8 cellular contexts compared by ENCODE assay signal in genomic region chr7:1225462-1226154, GRCh38. TPM values are rescaled to one million over a fixed set of nuclear protein-coding genes. Genes with fewer than 3 reads are reported as not detected.
DNase-seq lines count a peak whose midpoint lies in the region; ATAC-seq and TF ChIP-seq lines count a peak whose summit lies in the region.

No MANE protein-coding gene starts in this region.

- H3K4me3 Mint-ChIP-seq in activated CD8-positive, alpha-beta memory T cell treated with anti-CD3 and anti-CD28 coated beads, Interleukin-2, amount 10 ng/mL, durations not matched to agents 7 days and 5 days, result no peak overlapping the region

- RAD21 ChIA-PET in HCT116 (lab: Charles Lee; ENCODE audit: low non-redundant PET in 1 of 2, low total read pairs in 2 of 2, uncharacterized antibody in 2 of 2, unreplicated experiment in 2 of 2), result interaction anchor here in 1 of 2 experiments (0.7 kb wide), 1 partner anchor 63 kb away, joined by 3 read pairs; no protein-coding TSS in a partner anchor

- BruUV-seq in HCT116 (replicated peaks; lab: Mats Ljungman, UMichigan), result no TSS peak

- no peaks in the 10 kb centered on the region for H3K36me3 Mint-ChIP-seq in activated CD8-positive, alpha-beta memory T cell treated with anti-CD3 and anti-CD28 coated beads, Interleukin-2, amount 10 ng/mL, durations not matched to agents 7 days and 5 days

- H3K9me2 ChIP-seq in HCT116 (ENCODE audit: insufficient read depth), result no peaks in the 10 kb centered on the region

- no peak overlapping the region for H3K27ac ChIP-seq in 22Rv1
- H3K27ac ChIP-seq in HCT116 (ENCODE audit: low read depth, low read length), result no peak overlapping the region
- H3K27ac ChIP-seq in gastrocnemius medialis, result no peak overlapping the region

- 15 to 17% methylated on average over 34 to 47 of the region's 51 CpGs for WGBS in lower leg skin, 2 donors

- H3K4me3 ChIP-seq in HCT116 (replicated peaks in 1 of 2; ENCODE audit: low read depth in 1 of 2, low read length in 2 of 2) (no peak overlapping the region), fibroblast of pulmonary artery (replicated peaks; ENCODE audit: low read depth, low read length) (no peak overlapping the region), gastrocnemius medialis (no peak overlapping the region), lower leg skin (ENCODE audit: low read depth, poor library complexity, severe bottlenecking) (no peak overlapping the region)

- H3K27ac Mint-ChIP-seq in activated CD8-positive, alpha-beta memory T cell treated with anti-CD3 and anti-CD28 coated beads, Interleukin-2, amount 10 ng/mL, durations not matched to agents 7 days and 5 days, result peak overlapping the region; percentile 22

- H2AFZ ChIP-seq in HCT116 (ENCODE audit: low read depth, low read length, poor library complexity, severe bottlenecking), result peak overlapping the region; percentile 73

- H4K20me1 ChIP-seq in HCT116 (ENCODE audit: insufficient read depth), result no peaks in the 10 kb centered on the region

- intact Hi-C loops in HCT116 (cut with micrococcal nuclease), result loop anchor here (1.0 kb wide), 2 partner anchors 188 to 249 kb away; no protein-coding TSS in a partner anchor
- intact Hi-C loops in gastrocnemius medialis (cut with DNase I; ENCODE audit: low total_unique reads), result no loop called here
- intact Hi-C loops in lower leg skin (cut with DNase I; ENCODE audit: low total_unique reads), result loop anchor here (10.0 kb wide), 2 partner anchors 179 to 249 kb away; no protein-coding TSS in a partner anchor

- H3K79me2 ChIP-seq in HCT116 (ENCODE audit: insufficient read depth, low read length), result no peaks in the 10 kb centered on the region

- POLR2A ChIA-PET in HCT116 (lab: Charles Lee), result no interaction called here

- TF ChIP-seq RAD21 in HCT116 (IDR thresholded peaks at IDR 0.05; ENCODE audit: low read depth), result peak; percentile 92

- H3K9me3 Mint-ChIP-seq in activated CD8-positive, alpha-beta memory T cell treated with anti-CD3 and anti-CD28 coated beads, Interleukin-2, amount 10 ng/mL, durations not matched to agents 7 days and 5 days (ENCODE audit: low read depth), result no peaks in the 10 kb centered on the region

- no peaks in the 10 kb centered on the region for H3K4me1 Mint-ChIP-seq in activated CD8-positive, alpha-beta memory T cell treated with anti-CD3 and anti-CD28 coated beads, Interleukin-2, amount 10 ng/mL, durations not matched to agents 7 days and 5 days

- H3K4me1 ChIP-seq in HCT116 (ENCODE audit: control insufficient read depth in 1 of 2, insufficient read depth in 2 of 2, low read length in 2 of 2), result no peaks in the 10 kb centered on the region
- peaks cover 0 to 5% of the 10 kb centered on the region in 2 donors for H3K4me1 ChIP-seq in gastrocnemius medialis

- H3K27me3 Mint-ChIP-seq in activated CD8-positive, alpha-beta memory T cell treated with anti-CD3 and anti-CD28 coated beads, Interleukin-2, amount 10 ng/mL, durations not matched to agents 7 days and 5 days, result peaks cover 65% of the 10 kb centered on the region

- no peak overlapping the region for H3K9ac ChIP-seq in HCT116 (ENCODE audit: low read length)

- in situ Hi-C loops in gastrocnemius medialis (cut with MboI; ENCODE audit: low sequenced_read_pairs in 4 of 4), result no loop called here

- H3K27me3 ChIP-seq in HCT116 (ENCODE audit: insufficient read depth, low read length) (no peaks in the 10 kb centered on the region), gastrocnemius medialis (peaks cover 87 to 94% (median 87%) of the 10 kb centered on the region in 3 donors)

- H3K9me3 ChIP-seq in HCT116 (ENCODE audit: control insufficient read depth in 1 of 2, insufficient read depth in 1 of 2, low read depth in 1 of 2, low read length in 2 of 2), result no peaks in the 10 kb centered on the region
- no peaks in the 10 kb centered on the region for H3K9me3 ChIP-seq in gastrocnemius medialis

- no peak for TF ChIP-seq POLR2A in HCT116 (IDR thresholded peaks at IDR 0.05; ENCODE audit: borderline replicate concordance, extremely low read depth, insufficient read depth, insufficient read length)
- no peak for TF ChIP-seq POLR2A in gastrocnemius medialis (IDR thresholded peaks at IDR 0.05)
- TF ChIP-seq POLR2A in lower leg skin (IDR thresholded peaks at IDR 0.05), result no peak

- peak; percentile 95 for ATAC-seq in HCT116
- peak; percentile 33 for ATAC-seq in activated CD8-positive, alpha-beta memory T cell treated with anti-CD3 and anti-CD28 coated beads, Interleukin-2, amount 10 ng/mL, durations not matched to agents 7 days and 5 days
- no peak for ATAC-seq in gastrocnemius medialis
- no peak for ATAC-seq in GM19452 (IDR thresholded peaks at IDR 0.05; ENCODE audit: unreplicated experiment)

- DNase-seq in HCT116 (ENCODE audit: low read depth, low spot score) (no peak), fibroblast of pulmonary artery (ENCODE audit: low read depth) (peak; percentile 21), gastrocnemius medialis (no peak), lower leg skin (ENCODE audit: low spot score in 2 of 2) (no peak), NCI-H2107 treated with DMSO at 0.1 percent for 48 hours (lab: John Stamatoyannopoulos, UW; ENCODE audit: unreplicated experiment) (no peak)
- peak; percentile 46 for DNase-seq in activated CD8-positive, alpha-beta memory T cell treated with anti-CD3 and anti-CD28 coated beads, Interleukin-2, amount 10 ng/mL, durations not matched to agents 7 days and 5 days

- peak overlapping the region; percentile 42 for H3K4me2 ChIP-seq in HCT116 (ENCODE audit: low read length)

- TF ChIP-seq CTCF in 22Rv1 (IDR thresholded peaks at IDR 0.05) (peak; percentile 99), HCT116 (IDR thresholded peaks at IDR 0.05 in 2 of 3, conservative IDR thresholded peaks at IDR 0.05 in 1 of 3; ENCODE audit: borderline replicate concordance in 1 of 3, insufficient read depth in 1 of 3, low read depth in 2 of 3, low read length in 2 of 3) (peak; percentile 87 to 94 (median 89)), fibroblast of pulmonary artery (IDR thresholded peaks at IDR 0.05; ENCODE audit: low read length, missing control alignments) (peak; percentile 40), gastrocnemius medialis (IDR thresholded peaks at IDR 0.05 in 4 of 5, conservative IDR thresholded peaks at IDR 0.05 in 1 of 5) (peak; percentile 37 to 62 (median 45)), lower leg skin (IDR thresholded peaks at IDR 0.05) (no peak)

- CTCF ChIA-PET in HCT116 (lab: Charles Lee), result interaction anchor here (1.0 to 1.8 kb wide), 2 partner anchors 184 to 248 kb away, joined by 3 to 4 read pairs (median 4); no protein-coding TSS in a partner anchor
- CTCF ChIA-PET in activated CD8-positive, alpha-beta memory T cell treated with anti-CD3 and anti-CD28 coated beads, Interleukin-2, amount 10 ng/mL, durations not matched to agents 7 days and 5 days (lab: Charles Lee), result interaction anchor here (0.9 to 2.6 kb wide), 7 partner anchors 13 to 249 kb away, joined by 3 to 7 read pairs (median 4); no protein-coding TSS in a partner anchor

- no peaks in the 10 kb centered on the region for H3K36me3 ChIP-seq in HCT116 (ENCODE audit: control insufficient read depth in 1 of 2, insufficient read depth in 2 of 2, low read length in 2 of 2)
- H3K36me3 ChIP-seq in gastrocnemius medialis, result no peaks in the 10 kb centered on the region

TF ChIP-seq in HCT116, 20 proteins besides CTCF, POLR2A, EP300 and RAD21:
- no peak for TF ChIP-seq SP1 (IDR thresholded peaks at IDR 0.05; ENCODE audit: low read depth)
- no peak for TF ChIP-seq SRF (IDR thresholded peaks at IDR 0.05; ENCODE audit: low read depth)
- no peak for TF ChIP-seq EZH2 (IDR thresholded peaks at IDR 0.05)
- TF ChIP-seq ZFX (IDR thresholded peaks at IDR 0.05), result no peak

RNA-seq across cellular contexts. Expression of gene UNCX, which starts 7.1 kb away (rescaled TPM):
- not detected for total RNA-seq in HCT116 (2021; ENCODE audit: unreplicated experiment)
- not detected in 2 replicates for polyA plus RNA-seq in HCT116 (2012)
- not detected for total RNA-seq in activated CD8-positive, alpha-beta memory T cell treated with anti-CD3 and anti-CD28 coated beads, Interleukin-2, amount 10 ng/mL, durations not matched to agents 7 days and 5 days
- not detected for total RNA-seq in gastrocnemius medialis
- not detected for total RNA-seq in lower leg skin

Comparison
In these comparisons a context has a peak if more than half of its experiments do, and no peak if none do; other contexts are left out.
1. CTCF ChIP-seq: peak in 22Rv1 (single experiment), HCT116 (3 of 3), fibroblast of pulmonary artery (single experiment) and gastrocnemius medialis (5 of 5); none in lower leg skin (0 of 3).
2. ATAC-seq: peak in HCT116 (single experiment) and activated CD8-positive, alpha-beta memory T cell treated with anti-CD3 and anti-CD28 coated beads, Interleukin-2, amount 10 ng/mL, durations not matched to agents 7 days and 5 days (single experiment); none in gastrocnemius medialis (0 of 2) and GM19452 (single experiment).
3. DNase-seq: peak in activated CD8-positive, alpha-beta memory T cell treated with anti-CD3 and anti-CD28 coated beads, Interleukin-2, amount 10 ng/mL, durations not matched to agents 7 days and 5 days (single experiment) and fibroblast of pulmonary artery (single experiment); none in HCT116 (single experiment), gastrocnemius medialis (0 of 2), lower leg skin (0 of 2) and NCI-H2107 treated with DMSO at 0.1 percent for 48 hours (single experiment).